10 cellular contexts compared by ENCODE assay signal in genomic region chr6:82954937-82955577, GRCh38.
A peak's percentile ranks its signal among the peaks of the same experiment; 100 is the strongest.
DNase-seq lines count a peak whose midpoint lies in the region; ATAC-seq and TF ChIP-seq lines count a peak whose summit lies in the region.
"Had no signal": no experiment of that assay in that cellular context is flagged by ENCODE, and none has a peak within 500 bp of the region (broad histone marks: within the 10 kb centered on the region; RNA-seq: fewer than 3 reads in every experiment).

No MANE protein-coding gene starts in this region.

- no peaks in the 10 kb centered on the region for H3K9me3 ChIP-seq in PC-3 (ENCODE audit: low read length)
- no peaks in the 10 kb centered on the region for H3K9me3 ChIP-seq in mesenchymal stem cell (ENCODE audit: control insufficient read depth, low read length)
- peaks cover 0 to under 1% (median 0%) of the 10 kb centered on the region in 4 donors for H3K9me3 ChIP-seq in tibial nerve

- H2BK5ac ChIP-seq in mesenchymal stem cell (ENCODE audit: low read depth, low read length, poor library complexity, severe bottlenecking), result peak overlapping the region; percentile 91

- no peak overlapping the region for H2BK120ac ChIP-seq in mesenchymal stem cell (ENCODE audit: low read depth, low read length)

- peak; percentile 53 for DNase-seq in PC-3
- DNase-seq in mesenchymal stem cell, result peak; percentile 43
- DNase-seq in NCI-H2196 treated with DMSO at 0.1 percent for 48 hours (lab: John Stamatoyannopoulos, UW; ENCODE audit: unreplicated experiment), result no peak
- DNase-seq in caudate nucleus (lab: John Stamatoyannopoulos, UW), result no peak
- no peak for DNase-seq in tibial nerve (ENCODE audit: low spot score in 2 of 2)
- no peak for DNase-seq in activated T-cell treated with anti-CD3 and anti-CD28 coated beads, Interleukin-2, amount 50 U/mL, for 24 hours
- DNase-seq: effector memory CD8-positive, alpha-beta T cell; PC-9 had no signal

- peak overlapping the region; percentile 33 for H2AK5ac ChIP-seq in mesenchymal stem cell (ENCODE audit: low read length, severe bottlenecking)

- no peak overlapping the region for H3K4ac ChIP-seq in mesenchymal stem cell (ENCODE audit: low read depth in 1 of 2, low read length in 2 of 2)

- H3K9ac ChIP-seq in PC-3 (ENCODE audit: low read length), result no peak overlapping the region
- peak overlapping the region; percentile 66 for H3K9ac ChIP-seq in mesenchymal stem cell (ENCODE audit: low read length)

- H2BK15ac ChIP-seq in mesenchymal stem cell (ENCODE audit: low read depth, poor library complexity, severe bottlenecking), result no peak overlapping the region

- no peak overlapping the region for H4K8ac ChIP-seq in mesenchymal stem cell (ENCODE audit: low read length)

- no peak overlapping the region for H4K91ac ChIP-seq in mesenchymal stem cell (ENCODE audit: low read length)

- H3F3A ChIP-seq in PC-3 (ENCODE audit: low read length, unreplicated experiment), result no peaks in the 10 kb centered on the region

- no peaks in the 10 kb centered on the region for H3K79me2 ChIP-seq in PC-3 (ENCODE audit: low read length)

- ATAC-seq in GM18861 (IDR thresholded peaks at IDR 0.05; ENCODE audit: unreplicated experiment) (peak; percentile 82), HG02884 (IDR thresholded peaks at IDR 0.05; ENCODE audit: unreplicated experiment) (peak; percentile 85), PC-3 (peak; percentile 33; the same call in 1 of the 2 replicates)
- ATAC-seq: effector memory CD8-positive, alpha-beta T cell had no signal

- no peak overlapping the region for H3K18ac ChIP-seq in mesenchymal stem cell (ENCODE audit: low read depth in 1 of 2, low read length in 2 of 2)

- CTCF ChIA-PET in PC-3 (lab: Charles Lee), result interaction anchor here (0.6 kb wide), 1 partner anchor 299 kb away, joined by 3 read pairs; no protein-coding TSS in a partner anchor

- peak overlapping the region in 1 of 2 experiments; percentile 63 for H2BK12ac ChIP-seq in mesenchymal stem cell (ENCODE audit: low read length in 2 of 2)

- H3K4me2 ChIP-seq in PC-3 (ENCODE audit: low read length), result peak overlapping the region; percentile 14
- H3K4me2 ChIP-seq in mesenchymal stem cell (ENCODE audit: low read length, poor library complexity, severe bottlenecking), result no peak overlapping the region
- H3K4me2 ChIP-seq: PC-9 had no signal

- intact Hi-C loops in PC-3 (cut with micrococcal nuclease), result no loop called here

- peak overlapping the region; percentile 54 for H3K27ac ChIP-seq in PC-3 (ENCODE audit: low read length)
- H3K27ac ChIP-seq in mesenchymal stem cell (ENCODE audit: low read length, poor library complexity, severe bottlenecking), result peak overlapping the region; percentile 97
- H3K27ac ChIP-seq in caudate nucleus (ENCODE audit: low read depth, low read length), result no peak overlapping the region
- H3K27ac ChIP-seq in tibial nerve, result no peak overlapping the region
- H3K27ac ChIP-seq: PC-9 had no signal

- H3K27me3 ChIP-seq in PC-3 (ENCODE audit: low read length) (no peaks in the 10 kb centered on the region), mesenchymal stem cell (ENCODE audit: control insufficient read depth in 1 of 2, insufficient read depth in 1 of 2, low read length in 2 of 2) (no peaks in the 10 kb centered on the region), tibial nerve (no peaks in the 10 kb centered on the region)

- TF ChIP-seq POLR2A in tibial nerve (IDR thresholded peaks at IDR 0.05), result no peak

- TF ChIP-seq CTCF in PC-3 (conservative IDR thresholded peaks at IDR 0.05; ENCODE audit: low read depth, low read length), result no peak
- no peak for TF ChIP-seq CTCF in tibial nerve (IDR thresholded peaks at IDR 0.05)

- WGBS in mesenchymal stem cell, result 70% methylated on average over 3 of the region's 4 CpGs
- 66 to 74% methylated on average over 4 of the region's 4 CpGs for WGBS in tibial nerve, 2 donors

- H3K4me1 ChIP-seq in PC-3 (ENCODE audit: insufficient read depth, low read length) (peaks cover 32% of the 10 kb centered on the region), mesenchymal stem cell (ENCODE audit: control insufficient read depth, insufficient read depth, low read depth, low read length) (peaks cover 16% of the 10 kb centered on the region), tibial nerve (peaks cover 0 to 3% (median 0%) of the 10 kb centered on the region in 4 donors)

- no peak overlapping the region for H3K4me3 Mint-ChIP-seq in activated T-cell treated with anti-CD3 and anti-CD28 coated beads, Interleukin-2, amount 50 U/mL, for 24 hours
- H3K4me3 Mint-ChIP-seq: effector memory CD8-positive, alpha-beta T cell had no signal

- no peak overlapping the region for H3K23ac ChIP-seq in mesenchymal stem cell (ENCODE audit: low read length in 2 of 2)

- peaks cover 4% of the 10 kb centered on the region for H3K9me3 Mint-ChIP-seq in activated T-cell treated with anti-CD3 and anti-CD28 coated beads, Interleukin-2, amount 50 U/mL, for 24 hours
- H3K9me3 Mint-ChIP-seq: effector memory CD8-positive, alpha-beta T cell had no signal

- H3K4me3 ChIP-seq in PC-3 (ENCODE audit: low read length) (no peak overlapping the region), mesenchymal stem cell (ENCODE audit: insufficient read depth in 1 of 2, low read depth in 1 of 2, low read length in 2 of 2) (peak overlapping the region in 1 of 2 experiments; percentile 8), tibial nerve (no peak overlapping the region)
- H3K4me3 ChIP-seq: PC-9 had no signal

- no peaks in the 10 kb centered on the region for H3K9me2 ChIP-seq in PC-3 (replicated peaks; ENCODE audit: low read length)

- peaks cover 4% of the 10 kb centered on the region for H3K79me1 ChIP-seq in mesenchymal stem cell (replicated peaks; ENCODE audit: low read length, poor library complexity, severe bottlenecking)

- H3K36me3 Mint-ChIP-seq in activated T-cell treated with anti-CD3 and anti-CD28 coated beads, Interleukin-2, amount 50 U/mL, for 24 hours (ENCODE audit: low read depth), result peaks cover 81% of the 10 kb centered on the region

- no peak overlapping the region for H2AFZ ChIP-seq in PC-3 (ENCODE audit: low read length)
- H2AFZ ChIP-seq in mesenchymal stem cell (ENCODE audit: low read depth, low read length), result no peak overlapping the region
- H2AFZ ChIP-seq: PC-9 had no signal

- H3K36me3 ChIP-seq in PC-3 (ENCODE audit: low read depth, low read length) (no peaks in the 10 kb centered on the region), mesenchymal stem cell (ENCODE audit: control insufficient read depth in 1 of 2, insufficient read depth in 2 of 2, low read depth in 1 of 2, low read length in 2 of 2) (peaks cover 0 to 3% of the 10 kb centered on the region in 2 experiments), tibial nerve (peaks cover 0 to 45% (median 0%) of the 10 kb centered on the region in 3 donors)

- H3K27me3 Mint-ChIP-seq in activated T-cell treated with anti-CD3 and anti-CD28 coated beads, Interleukin-2, amount 50 U/mL, for 24 hours, result no peaks in the 10 kb centered on the region
- H3K27me3 Mint-ChIP-seq: effector memory CD8-positive, alpha-beta T cell had no signal

- POLR2A ChIA-PET in PC-3 (lab: Charles Lee; ENCODE audit: unreplicated experiment), result no interaction called here

- H3K4me1 Mint-ChIP-seq in activated T-cell treated with anti-CD3 and anti-CD28 coated beads, Interleukin-2, amount 50 U/mL, for 24 hours (ENCODE audit: low read depth), result no peaks in the 10 kb centered on the region

- no peak overlapping the region for H3K27ac Mint-ChIP-seq in activated T-cell treated with anti-CD3 and anti-CD28 coated beads, Interleukin-2, amount 50 U/mL, for 24 hours
- H3K27ac Mint-ChIP-seq: effector memory CD8-positive, alpha-beta T cell had no signal

- no peak for TF ChIP-seq EP300 in tibial nerve (IDR thresholded peaks at IDR 0.05)

- BruUV-seq in PC-3 (replicated peaks; lab: Mats Ljungman, UMichigan), result no TSS peak

- H4K20me1 ChIP-seq in PC-3 (ENCODE audit: low read length), result no peaks in the 10 kb centered on the region

- no peak overlapping the region for H3K14ac ChIP-seq in mesenchymal stem cell (ENCODE audit: low read length in 2 of 2)

Comparison
In these comparisons a context has a peak if more than half of its experiments do, and no peak if none do; other contexts are left out.
1. ATAC-seq: peak in every context shown above with its lines; median percentile 85 in HG02884; 82 in GM18861; 33 in PC-3.
2. DNase-seq: peak in PC-3 (single experiment) and mesenchymal stem cell (single experiment); none in NCI-H2196 treated with DMSO at 0.1 percent for 48 hours (single experiment), caudate nucleus (0 of 61), tibial nerve (0 of 2) and activated T-cell treated with anti-CD3 and anti-CD28 coated beads, Interleukin-2, amount 50 U/mL, for 24 hours (single experiment).
3. H3K27ac ChIP-seq: peak in PC-3 (single experiment) and mesenchymal stem cell (single experiment); none in caudate nucleus (single experiment) and tibial nerve (0 of 4).